1 cellular context compared by ENCODE assay signal in genomic region chr16:88903267-88903666, GRCh38.
A peak's percentile ranks its signal among the peaks of the same experiment; 100 is the strongest.
TF ChIP-seq lines count a peak whose summit lies in the region.

No MANE protein-coding gene starts in this region.

TF ChIP-seq in K562, 482 proteins besides CTCF, POLR2A, EP300 and RAD21:
- no peak for TF ChIP-seq GATAD2B (IDR thresholded peaks at IDR 0.05; ENCODE audit: borderline replicate concordance)
- no peak for TF ChIP-seq GTF2A2 (tag; IDR thresholded peaks at IDR 0.05)
- TF ChIP-seq MED1 (CRISPR knock-in tag; IDR thresholded peaks at IDR 0.05; ENCODE audit: borderline replicate concordance) = no peak
- 0 out of 2 replicates have a peak, but pooled peaks have one; percentile 17 for TF ChIP-seq ZNF740 (CRISPR knock-in tag; IDR thresholded peaks at IDR 0.05)
- no peak for TF ChIP-seq ZNF740 (tag; IDR thresholded peaks at IDR 0.05)
- TF ChIP-seq, protein P1, sequence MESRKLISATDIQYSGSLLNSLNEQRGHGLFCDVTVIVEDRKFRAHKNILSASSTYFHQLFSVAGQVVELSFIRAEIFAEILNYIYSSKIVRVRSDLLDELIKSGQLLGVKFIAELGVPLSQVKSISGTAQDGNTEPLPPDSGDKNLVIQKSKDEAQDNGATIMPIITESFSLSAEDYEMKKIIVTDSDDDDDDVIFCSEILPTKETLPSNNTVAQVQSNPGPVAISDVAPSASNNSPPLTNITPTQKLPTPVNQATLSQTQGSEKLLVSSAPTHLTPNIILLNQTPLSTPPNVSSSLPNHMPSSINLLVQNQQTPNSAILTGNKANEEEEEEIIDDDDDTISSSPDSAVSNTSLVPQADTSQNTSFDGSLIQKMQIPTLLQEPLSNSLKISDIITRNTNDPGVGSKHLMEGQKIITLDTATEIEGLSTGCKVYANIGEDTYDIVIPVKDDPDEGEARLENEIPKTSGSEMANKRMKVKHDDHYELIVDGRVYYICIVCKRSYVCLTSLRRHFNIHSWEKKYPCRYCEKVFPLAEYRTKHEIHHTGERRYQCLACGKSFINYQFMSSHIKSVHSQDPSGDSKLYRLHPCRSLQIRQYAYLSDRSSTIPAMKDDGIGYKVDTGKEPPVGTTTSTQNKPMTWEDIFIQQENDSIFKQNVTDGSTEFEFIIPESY (CRISPR knock-in tag; IDR thresholded peaks at IDR 0.05) = peak; percentile 65
- no peak for TF ChIP-seq ZNF696 (CRISPR knock-in tag; conservative IDR thresholded peaks at IDR 0.05)
- TF ChIP-seq ZNF436 (CRISPR knock-in tag; IDR thresholded peaks at IDR 0.05) = no peak
- TF ChIP-seq POLR2G (IDR thresholded peaks at IDR 0.05; ENCODE audit: low read depth, low read length) = peak; percentile 47
- no peak for TF ChIP-seq ZBTB7A (IDR thresholded peaks at IDR 0.05; ENCODE audit: borderline replicate concordance, control insufficient read depth, low read depth, low read length)
- no peak for TF ChIP-seq SREBF2 (CRISPR knock-in tag; IDR thresholded peaks at IDR 0.05)
TF ChIP-seq in K562: peak in this region for 3.
